1 cellular context compared by ENCODE assay signal in the genomic region with DNA sequence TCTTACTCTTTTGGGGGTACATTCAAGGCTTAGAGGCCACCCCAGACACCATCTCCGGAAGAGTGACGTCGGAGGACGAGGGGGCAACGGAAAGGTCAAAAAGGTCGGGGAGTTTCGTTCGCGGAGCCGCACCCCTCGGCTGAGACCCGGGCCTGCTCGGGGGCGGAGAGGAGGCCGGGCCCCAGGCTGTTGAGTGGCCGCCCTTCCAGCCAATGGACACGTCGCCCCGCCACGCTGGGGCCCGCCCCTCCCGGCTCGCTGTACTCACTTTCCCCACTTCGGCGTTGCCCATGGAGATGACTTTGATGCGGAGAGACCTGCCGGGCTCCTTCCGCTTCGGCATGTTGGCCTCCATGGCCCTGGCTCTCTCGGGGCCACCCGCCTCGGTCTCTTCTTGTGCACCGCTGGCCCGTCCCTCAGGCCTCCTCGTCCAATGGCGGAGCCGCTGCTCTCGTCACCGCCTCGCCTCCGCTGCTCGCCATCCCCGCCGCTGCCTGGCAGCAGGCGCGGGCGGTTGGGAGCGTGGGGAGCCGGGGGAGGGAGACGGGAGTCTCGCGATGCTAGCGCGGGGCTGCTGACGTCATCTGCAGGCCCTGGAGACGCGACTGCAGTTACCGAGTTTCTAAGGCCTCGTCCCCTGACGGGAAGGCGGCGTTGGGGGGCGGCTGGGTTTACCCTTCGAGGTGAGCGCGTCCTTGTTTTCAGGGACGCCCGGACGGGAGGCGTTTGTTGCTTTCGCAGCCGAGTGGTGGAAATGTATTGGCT.
TF ChIP-seq lines count a peak whose summit lies in the region.

TSS of gene DNAJC27 (minus strand) at position 406 of the 765 bp plus-strand sequence. CDS start at position 355, 51 bp downstream.

TF ChIP-seq in HepG2, 621 proteins besides CTCF, POLR2A, EP300 and RAD21 (continued from another document and continues in another):
- TF ChIP-seq, protein P1, sequence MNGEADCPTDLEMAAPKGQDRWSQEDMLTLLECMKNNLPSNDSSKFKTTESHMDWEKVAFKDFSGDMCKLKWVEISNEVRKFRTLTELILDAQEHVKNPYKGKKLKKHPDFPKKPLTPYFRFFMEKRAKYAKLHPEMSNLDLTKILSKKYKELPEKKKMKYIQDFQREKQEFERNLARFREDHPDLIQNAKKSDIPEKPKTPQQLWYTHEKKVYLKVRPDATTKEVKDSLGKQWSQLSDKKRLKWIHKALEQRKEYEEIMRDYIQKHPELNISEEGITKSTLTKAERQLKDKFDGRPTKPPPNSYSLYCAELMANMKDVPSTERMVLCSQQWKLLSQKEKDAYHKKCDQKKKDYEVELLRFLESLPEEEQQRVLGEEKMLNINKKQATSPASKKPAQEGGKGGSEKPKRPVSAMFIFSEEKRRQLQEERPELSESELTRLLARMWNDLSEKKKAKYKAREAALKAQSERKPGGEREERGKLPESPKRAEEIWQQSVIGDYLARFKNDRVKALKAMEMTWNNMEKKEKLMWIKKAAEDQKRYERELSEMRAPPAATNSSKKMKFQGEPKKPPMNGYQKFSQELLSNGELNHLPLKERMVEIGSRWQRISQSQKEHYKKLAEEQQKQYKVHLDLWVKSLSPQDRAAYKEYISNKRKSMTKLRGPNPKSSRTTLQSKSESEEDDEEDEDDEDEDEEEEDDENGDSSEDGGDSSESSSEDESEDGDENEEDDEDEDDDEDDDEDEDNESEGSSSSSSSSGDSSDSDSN (CRISPR knock-in tag; IDR thresholded peaks at IDR 0.05): peak; percentile 86
- TF ChIP-seq ZNF790 (CRISPR knock-in tag; IDR thresholded peaks at IDR 0.05; ENCODE audit: borderline replicate concordance): peak; percentile 40; the same call in 1 of the 2 replicates
- peak; percentile 80 for TF ChIP-seq KLF12 (CRISPR knock-in tag; IDR thresholded peaks at IDR 0.05; ENCODE audit: borderline replicate concordance)
- TF ChIP-seq ZBTB1 (CRISPR knock-in tag; IDR thresholded peaks at IDR 0.05; ENCODE audit: borderline replicate concordance): peak; percentile 70; the same call in 1 of the 2 replicates
- no peak for TF ChIP-seq ZNF446 (CRISPR knock-in tag; IDR thresholded peaks at IDR 0.05)
- TF ChIP-seq KDM4B (CRISPR knock-in tag; IDR thresholded peaks at IDR 0.05): 0 out of 2 replicates have a peak, but pooled peaks have one; percentile 15
- TF ChIP-seq KAT7 (CRISPR knock-in tag; IDR thresholded peaks at IDR 0.05; ENCODE audit: borderline replicate concordance): peak; percentile 63
- TF ChIP-seq ZNF777 (CRISPR knock-in tag; IDR thresholded peaks at IDR 0.05): peak; percentile 96
- peak; percentile 77 for TF ChIP-seq ESRRA (CRISPR knock-in tag; IDR thresholded peaks at IDR 0.05; ENCODE audit: low read depth)
- no peak for TF ChIP-seq NFE2 (CRISPR knock-in tag; IDR thresholded peaks at IDR 0.05)
- no peak for TF ChIP-seq ZNF207 (IDR thresholded peaks at IDR 0.05; ENCODE audit: borderline replicate concordance)
- TF ChIP-seq ZNF775 (CRISPR knock-in tag; IDR thresholded peaks at IDR 0.05; ENCODE audit: borderline replicate concordance): 0 out of 2 replicates have a peak, but pooled peaks have one; percentile 73
- TF ChIP-seq EEA1 (CRISPR knock-in tag; IDR thresholded peaks at IDR 0.05; ENCODE audit: borderline replicate concordance): peak; percentile 71; the same call in 1 of the 2 replicates
- peak; percentile 74 for TF ChIP-seq ZKSCAN8 (CRISPR knock-in tag; IDR thresholded peaks at IDR 0.05; ENCODE audit: borderline replicate concordance)
- peak; percentile 51; the same call in 1 of the 2 replicates for TF ChIP-seq SALL2 (CRISPR knock-in tag; IDR thresholded peaks at IDR 0.05)
- no peak for TF ChIP-seq SMC3 (IDR thresholded peaks at IDR 0.05; ENCODE audit: low read length)
- TF ChIP-seq, protein P2, sequence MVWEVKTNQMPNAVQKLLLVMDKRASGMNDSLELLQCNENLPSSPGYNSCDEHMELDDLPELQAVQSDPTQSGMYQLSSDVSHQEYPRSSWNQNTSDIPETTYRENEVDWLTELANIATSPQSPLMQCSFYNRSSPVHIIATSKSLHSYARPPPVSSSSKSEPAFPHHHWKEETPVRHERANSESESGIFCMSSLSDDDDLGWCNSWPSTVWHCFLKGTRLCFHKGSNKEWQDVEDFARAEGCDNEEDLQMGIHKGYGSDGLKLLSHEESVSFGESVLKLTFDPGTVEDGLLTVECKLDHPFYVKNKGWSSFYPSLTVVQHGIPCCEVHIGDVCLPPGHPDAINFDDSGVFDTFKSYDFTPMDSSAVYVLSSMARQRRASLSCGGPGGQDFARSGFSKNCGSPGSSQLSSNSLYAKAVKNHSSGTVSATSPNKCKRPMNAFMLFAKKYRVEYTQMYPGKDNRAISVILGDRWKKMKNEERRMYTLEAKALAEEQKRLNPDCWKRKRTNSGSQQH (CRISPR knock-in tag; IDR thresholded peaks at IDR 0.05; ENCODE audit: low read depth): peak; percentile 92
- TF ChIP-seq, protein P3, sequence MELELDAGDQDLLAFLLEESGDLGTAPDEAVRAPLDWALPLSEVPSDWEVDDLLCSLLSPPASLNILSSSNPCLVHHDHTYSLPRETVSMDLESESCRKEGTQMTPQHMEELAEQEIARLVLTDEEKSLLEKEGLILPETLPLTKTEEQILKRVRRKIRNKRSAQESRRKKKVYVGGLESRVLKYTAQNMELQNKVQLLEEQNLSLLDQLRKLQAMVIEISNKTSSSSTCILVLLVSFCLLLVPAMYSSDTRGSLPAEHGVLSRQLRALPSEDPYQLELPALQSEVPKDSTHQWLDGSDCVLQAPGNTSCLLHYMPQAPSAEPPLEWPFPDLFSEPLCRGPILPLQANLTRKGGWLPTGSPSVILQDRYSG (CRISPR knock-in tag; IDR thresholded peaks at IDR 0.05): no peak
- TF ChIP-seq MIXL1 (CRISPR knock-in tag; IDR thresholded peaks at IDR 0.05): peak; percentile 30; the same call in 1 of the 2 replicates
- no peak for TF ChIP-seq SSRP1 (CRISPR knock-in tag; IDR thresholded peaks at IDR 0.05)
- TF ChIP-seq ZNF782 (CRISPR knock-in tag; IDR thresholded peaks at IDR 0.05; ENCODE audit: borderline replicate concordance): peak; percentile 86
- TF ChIP-seq ZNF672 (CRISPR knock-in tag; IDR thresholded peaks at IDR 0.05): no peak
- TF ChIP-seq ZSCAN12 (CRISPR knock-in tag; IDR thresholded peaks at IDR 0.05): no peak
- no peak for TF ChIP-seq ZNF383 (CRISPR knock-in tag; IDR thresholded peaks at IDR 0.05; ENCODE audit: borderline replicate concordance)
- peak; percentile 82 for TF ChIP-seq ZNF547 (CRISPR knock-in tag; IDR thresholded peaks at IDR 0.05)
- peak; percentile 85 for TF ChIP-seq RXRA (CRISPR knock-in tag; IDR thresholded peaks at IDR 0.05)
- TF ChIP-seq ZMAT5 (CRISPR knock-in tag; IDR thresholded peaks at IDR 0.05; ENCODE audit: borderline replicate concordance, low read depth): no peak
- no peak for TF ChIP-seq NBN (conservative IDR thresholded peaks at IDR 0.05)
- no peak for TF ChIP-seq ZSCAN22 (CRISPR knock-in tag; IDR thresholded peaks at IDR 0.05)
- TF ChIP-seq, protein P4, sequence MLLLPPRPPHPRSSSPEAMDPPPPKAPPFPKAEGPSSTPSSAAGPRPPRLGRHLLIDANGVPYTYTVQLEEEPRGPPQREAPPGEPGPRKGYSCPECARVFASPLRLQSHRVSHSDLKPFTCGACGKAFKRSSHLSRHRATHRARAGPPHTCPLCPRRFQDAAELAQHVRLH (CRISPR knock-in tag; IDR thresholded peaks at IDR 0.05; ENCODE audit: borderline replicate concordance, low read depth): peak; percentile 39; the same call in 1 of the 2 replicates
- TF ChIP-seq ZNF496 (CRISPR knock-in tag; IDR thresholded peaks at IDR 0.05; ENCODE audit: insufficient replicate concordance): no peak
- TF ChIP-seq RBM22 (optimal IDR thresholded peaks at IDR 0.05; ENCODE audit: low read length): no peak
- TF ChIP-seq ZNF75D (CRISPR knock-in tag; IDR thresholded peaks at IDR 0.05; ENCODE audit: borderline replicate concordance): no peak
- TF ChIP-seq ATF5 (CRISPR knock-in tag; IDR thresholded peaks at IDR 0.05; ENCODE audit: low read depth): no peak
- no peak for TF ChIP-seq ZBTB42 (CRISPR knock-in tag; IDR thresholded peaks at IDR 0.05)
- TF ChIP-seq NR2F2 (IDR thresholded peaks at IDR 0.05; ENCODE audit: borderline replicate concordance, low read depth): peak; percentile 62; the same call in 1 of the 2 replicates
- TF ChIP-seq HNRNPL (IDR thresholded peaks at IDR 0.05; ENCODE audit: low read depth, low read length): no peak
- TF ChIP-seq ZNF451 (CRISPR knock-in tag; IDR thresholded peaks at IDR 0.05): peak; percentile 93; the same call in 1 of the 2 replicates
- no peak for TF ChIP-seq ZNF737 (CRISPR knock-in tag; IDR thresholded peaks at IDR 0.05; ENCODE audit: borderline replicate concordance)
- TF ChIP-seq BORCS8-MEF2B (CRISPR knock-in tag; IDR thresholded peaks at IDR 0.05): peak; percentile 82
- peak; percentile 69; the same call in 1 of the 2 replicates for TF ChIP-seq FOXC1 (CRISPR knock-in tag; IDR thresholded peaks at IDR 0.05; ENCODE audit: borderline replicate concordance)
- TF ChIP-seq, protein P5, sequence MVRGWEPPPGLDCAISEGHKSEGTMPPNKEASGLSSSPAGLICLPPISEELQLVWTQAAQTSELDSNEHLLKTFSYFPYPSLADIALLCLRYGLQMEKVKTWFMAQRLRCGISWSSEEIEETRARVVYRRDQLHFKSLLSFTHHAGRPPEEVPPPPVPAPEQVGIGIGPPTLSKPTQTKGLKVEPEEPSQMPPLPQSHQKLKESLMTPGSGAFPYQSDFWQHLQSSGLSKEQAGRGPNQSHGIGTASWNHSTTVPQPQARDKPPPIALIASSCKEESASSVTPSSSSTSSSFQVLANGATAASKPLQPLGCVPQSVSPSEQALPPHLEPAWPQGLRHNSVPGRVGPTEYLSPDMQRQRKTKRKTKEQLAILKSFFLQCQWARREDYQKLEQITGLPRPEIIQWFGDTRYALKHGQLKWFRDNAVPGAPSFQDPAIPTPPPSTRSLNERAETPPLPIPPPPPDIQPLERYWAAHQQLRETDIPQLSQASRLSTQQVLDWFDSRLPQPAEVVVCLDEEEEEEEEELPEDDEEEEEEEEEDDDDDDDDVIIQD (CRISPR knock-in tag; IDR thresholded peaks at IDR 0.05; ENCODE audit: low read depth): peak; percentile 65; the same call in 1 of the 2 replicates
- no peak; the same call in 1 of the 2 replicates for TF ChIP-seq EED (CRISPR knock-in tag; IDR thresholded peaks at IDR 0.05)
- peak; percentile 56; the same call in 1 of the 2 replicates for TF ChIP-seq ZNF12 (CRISPR knock-in tag; IDR thresholded peaks at IDR 0.05)
- TF ChIP-seq HDAC2 (CRISPR knock-in tag; IDR thresholded peaks at IDR 0.05): peak; percentile 78
- TF ChIP-seq DR1 (CRISPR knock-in tag; IDR thresholded peaks at IDR 0.05): peak; percentile 95
- peak; percentile 42; the same call in 1 of the 2 replicates for TF ChIP-seq DNMT3B (CRISPR knock-in tag; conservative IDR thresholded peaks at IDR 0.05)
- no peak for TF ChIP-seq ZNF253 (CRISPR knock-in tag; IDR thresholded peaks at IDR 0.05; ENCODE audit: borderline replicate concordance)
- TF ChIP-seq ZSCAN21 (CRISPR knock-in tag; IDR thresholded peaks at IDR 0.05; ENCODE audit: borderline replicate concordance): peak; percentile 15; the same call in 1 of the 2 replicates
- TF ChIP-seq MLX (CRISPR knock-in tag; IDR thresholded peaks at IDR 0.05): peak; percentile 13; the same call in 1 of the 2 replicates
- TF ChIP-seq BATF2 (CRISPR knock-in tag; IDR thresholded peaks at IDR 0.05): no peak; the same call in 1 of the 2 replicates
- peak; percentile 68 for TF ChIP-seq ZNF503 (CRISPR knock-in tag; IDR thresholded peaks at IDR 0.05)
- TF ChIP-seq ZNF143 (CRISPR knock-in tag; IDR thresholded peaks at IDR 0.05): peak; percentile 50; the same call in 1 of the 2 replicates
- TF ChIP-seq PITX1 (CRISPR knock-in tag; IDR thresholded peaks at IDR 0.05): peak; percentile 73; the same call in 1 of the 2 replicates
- peak; percentile 42 for TF ChIP-seq SKI (IDR thresholded peaks at IDR 0.05; ENCODE audit: partially characterized antibody)
- TF ChIP-seq ZNF350 (CRISPR knock-in tag; IDR thresholded peaks at IDR 0.05; ENCODE audit: borderline replicate concordance, low read depth): peak; percentile 79; the same call in 1 of the 2 replicates
